In genomic region chr22:40177738-40178416, GRCh38 we compare ENCODE assay signal across 1 cellular context.
A peak's percentile ranks its signal among the peaks of the same experiment; 100 is the strongest.
TF ChIP-seq lines count a peak whose summit lies in the region.

TSS of gene TNRC6B (plus strand) at chr22:40177925. CDS start at chr22:40178136, 211 bp downstream.

TF ChIP-seq in IMR-90, 13 proteins besides CTCF, POLR2A, EP300 and RAD21:
- TF ChIP-seq MXI1 (IDR thresholded peaks at IDR 0.05; ENCODE audit: borderline replicate concordance, low read depth, low read length) (no peak), FOS (IDR thresholded peaks at IDR 0.05; ENCODE audit: low read depth, low read length) (no peak), NFE2L2 (IDR thresholded peaks at IDR 0.05; ENCODE audit: low read depth, low read length) (no peak), RCOR1 (IDR thresholded peaks at IDR 0.05; ENCODE audit: insufficient replicate concordance, low read length) (no peak), MAZ (IDR thresholded peaks at IDR 0.05; ENCODE audit: borderline replicate concordance, low read depth, low read length) (peak; percentile 77; the same call in 1 of the 2 replicates), RFX5 (IDR thresholded peaks at IDR 0.05; ENCODE audit: low read depth, low read length) (0 out of 2 replicates have a peak, but pooled peaks have one; percentile 19), SMC3 (IDR thresholded peaks at IDR 0.05; ENCODE audit: low read depth, low read length) (peak; percentile 18; the same call in 1 of the 2 replicates), CHD1 (IDR thresholded peaks at IDR 0.05; ENCODE audit: low read depth, low read length) (peak; percentile 95), MAFK (IDR thresholded peaks at IDR 0.05; ENCODE audit: low read depth, low read length) (no peak), BHLHE40 (IDR thresholded peaks at IDR 0.05; ENCODE audit: low read depth, low read length) (no peak), CEBPB (IDR thresholded peaks at IDR 0.05; ENCODE audit: low read depth, low read length) (peak; percentile 52; the same call in 1 of the 2 replicates)
- TF ChIP-seq, protein P1, sequence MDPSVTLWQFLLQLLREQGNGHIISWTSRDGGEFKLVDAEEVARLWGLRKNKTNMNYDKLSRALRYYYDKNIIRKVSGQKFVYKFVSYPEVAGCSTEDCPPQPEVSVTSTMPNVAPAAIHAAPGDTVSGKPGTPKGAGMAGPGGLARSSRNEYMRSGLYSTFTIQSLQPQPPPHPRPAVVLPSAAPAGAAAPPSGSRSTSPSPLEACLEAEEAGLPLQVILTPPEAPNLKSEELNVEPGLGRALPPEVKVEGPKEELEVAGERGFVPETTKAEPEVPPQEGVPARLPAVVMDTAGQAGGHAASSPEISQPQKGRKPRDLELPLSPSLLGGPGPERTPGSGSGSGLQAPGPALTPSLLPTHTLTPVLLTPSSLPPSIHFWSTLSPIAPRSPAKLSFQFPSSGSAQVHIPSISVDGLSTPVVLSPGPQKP (IDR thresholded peaks at IDR 0.05; ENCODE audit: borderline replicate concordance, low read depth, low read length): no peak
- TF ChIP-seq, protein P2, sequence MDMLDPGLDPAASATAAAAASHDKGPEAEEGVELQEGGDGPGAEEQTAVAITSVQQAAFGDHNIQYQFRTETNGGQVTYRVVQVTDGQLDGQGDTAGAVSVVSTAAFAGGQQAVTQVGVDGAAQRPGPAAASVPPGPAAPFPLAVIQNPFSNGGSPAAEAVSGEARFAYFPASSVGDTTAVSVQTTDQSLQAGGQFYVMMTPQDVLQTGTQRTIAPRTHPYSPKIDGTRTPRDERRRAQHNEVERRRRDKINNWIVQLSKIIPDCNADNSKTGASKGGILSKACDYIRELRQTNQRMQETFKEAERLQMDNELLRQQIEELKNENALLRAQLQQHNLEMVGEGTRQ (IDR thresholded peaks at IDR 0.05; ENCODE audit: low read depth, low read length): peak; percentile 92
